Comparison of ENCODE assay signal across 8 cellular contexts in the genomic region with DNA sequence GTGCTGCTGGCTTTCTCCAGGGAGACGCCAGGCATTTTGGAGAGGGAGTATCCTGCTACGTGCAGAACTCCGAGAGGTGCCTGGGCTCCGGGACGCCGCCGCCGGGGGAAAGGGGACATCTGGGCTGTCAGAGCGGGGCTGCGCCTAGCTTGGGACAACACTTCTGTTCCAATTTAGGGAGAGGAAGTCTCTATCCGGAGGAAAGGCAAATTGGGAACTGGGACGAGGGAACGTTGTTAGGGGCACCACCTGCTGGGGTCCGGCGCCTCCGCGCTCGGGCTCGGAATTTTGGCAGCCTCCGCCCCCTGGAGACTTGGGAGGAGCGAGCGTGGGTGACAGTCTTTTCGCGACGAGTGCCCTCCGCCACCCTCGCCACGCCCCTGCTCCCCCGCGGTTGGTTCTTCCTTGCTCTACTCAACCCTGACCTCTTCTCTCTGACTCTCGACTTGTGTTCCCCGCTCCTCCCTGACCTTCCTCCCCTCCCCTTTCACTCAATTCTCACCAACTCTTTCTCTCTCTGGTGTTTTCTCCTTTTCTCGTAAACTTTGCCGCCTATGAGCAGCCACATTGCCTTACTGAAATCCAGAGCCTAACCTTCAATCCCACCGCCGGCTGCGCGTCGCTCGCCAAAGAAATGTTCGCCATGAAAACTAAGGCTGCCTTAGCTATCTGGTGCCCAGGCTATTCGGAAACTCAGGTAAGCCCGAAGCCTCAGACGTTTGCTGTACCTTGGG. TPM values are rescaled to one million over a fixed set of nuclear protein-coding genes. Genes with fewer than 3 reads are reported as not detected.
A peak's percentile ranks its signal among the peaks of the same experiment; 100 is the strongest.
DNase-seq lines count a peak whose midpoint lies in the region; ATAC-seq and TF ChIP-seq lines count a peak whose summit lies in the region.

No MANE protein-coding gene starts in this region.

- BruUV-seq in mammary epithelial cell (replicated peaks; lab: Mats Ljungman, UMichigan) = no TSS peak

- H3K36me3 ChIP-seq in mammary epithelial cell (ENCODE audit: insufficient read depth, low read length) = no peaks in the 10 kb centered on the region

- no peaks in the 10 kb centered on the region for H4K20me1 ChIP-seq in mammary epithelial cell (ENCODE audit: insufficient read depth, low read length)

- intact Hi-C loops in mammary epithelial cell (cut with micrococcal nuclease) = loop anchor here (5.0 kb wide), 1 partner anchor 171 kb away; no protein-coding TSS in a partner anchor

- no peaks in the 10 kb centered on the region for H3K79me2 ChIP-seq in mammary epithelial cell (ENCODE audit: insufficient read depth, low read length)

- dilution Hi-C loops in mammary epithelial cell (cut with HindIII; ENCODE audit: low sequenced_read_pairs) = no loop called here

- ATAC-seq in GM21723 (IDR thresholded peaks at IDR 0.05; ENCODE audit: unreplicated experiment) = peak; percentile 90

- peak overlapping the region; percentile 92 for H3K4me2 ChIP-seq in mammary epithelial cell (ENCODE audit: insufficient read depth, low read depth, low read length)

- peak; percentile 42 for DNase-seq in Caki2 (ENCODE audit: low read depth)
- DNase-seq in Kasumi-1 (lab: John Stamatoyannopoulos, UW) = peak; percentile 93 to 95
- peak; percentile 48 for DNase-seq in UCSD-AML1 (lab: John Stamatoyannopoulos, UW; ENCODE audit: unreplicated experiment)
- DNase-seq in mammary epithelial cell = peak; percentile 41
- peak; percentile 53 for DNase-seq in kidney tubule cell (ENCODE audit: low spot score)
- peak; percentile 61 for DNase-seq in stimulated activated CD4-positive, alpha-beta T cell treated with anti-CD3 and anti-CD28 coated beads, Interleukin-2, amount 100 ng/mL, for 4 hours (ENCODE audit: low read depth)
- no peak for DNase-seq in DMS153 (lab: John Stamatoyannopoulos, UW)

- no peak overlapping the region for H3K27ac ChIP-seq in mammary epithelial cell (ENCODE audit: insufficient read depth, low read depth, low read length)

- H3K4me1 ChIP-seq in mammary epithelial cell (ENCODE audit: insufficient read depth, low read length) = peaks cover 22% of the 10 kb centered on the region

- in situ Hi-C loops in Caki2 (cut with HindIII; ENCODE audit: low pct_unique_long_range_greater_than_20kb, low sequenced_read_pairs) = no loop called here
- in situ Hi-C loops in mammary epithelial cell (cut with MboI; ENCODE audit: low sequenced_read_pairs in 2 of 2) = no loop called here

- no peaks in the 10 kb centered on the region for H3K9me3 ChIP-seq in mammary epithelial cell (replicated peaks; ENCODE audit: insufficient read depth, low read length)

- peak in 1 of 2 donors; percentile 29 for TF ChIP-seq CTCF in mammary epithelial cell (conservative IDR thresholded peaks at IDR 0.05 in 1 of 2, IDR thresholded peaks at IDR 0.05 in 1 of 2; ENCODE audit: extremely low read depth in 1 of 2, insufficient read depth in 1 of 2, low read depth in 1 of 2, low read length in 2 of 2)

- H3K4me3 ChIP-seq in mammary epithelial cell (replicated peaks in 1 of 3; ENCODE audit: insufficient read depth in 1 of 3, low read depth in 2 of 3, low read length in 3 of 3) = peak overlapping the region; percentile 64 to 93 (median 66)

- H3K27me3 ChIP-seq in mammary epithelial cell (ENCODE audit: insufficient read depth, low read length) = peaks cover 4% of the 10 kb centered on the region

- CTCF ChIA-PET in mammary epithelial cell (lab: Charles Lee; ENCODE audit: low non-redundant PET) = no interaction called here

- 4% methylated on average over 34 of the region's 44 CpGs for WGBS in mammary epithelial cell (ENCODE audit: low coverage, missing lambda C conversion rate)

- H3K9ac ChIP-seq in mammary epithelial cell (ENCODE audit: insufficient read depth, low read length) = peak overlapping the region; percentile 62

- H2AFZ ChIP-seq in mammary epithelial cell (ENCODE audit: low read depth, low read length) = peak overlapping the region; percentile 99

RNA-seq across cellular contexts. Expression of a gene that starts 1.6 kb away (rescaled TPM):
- total RNA-seq in Caki2 (2014; rRNA removed; shearing (Covaris generic); ENCODE audit: low replicate concordance) = not detected in 2 replicates
- total RNA-seq in mammary epithelial cell = 1 to 10 TPM; 1.0 to 6.2 TPM
- 0.58 TPM for polyA plus RNA-seq in mammary epithelial cell
- 2.8 TPM for polyA minus RNA-seq in mammary epithelial cell

RNA-seq across cellular contexts. Expression of a gene that starts 19.0 kb away (rescaled TPM):
- total RNA-seq in Caki2 (2014; rRNA removed; shearing (Covaris generic); ENCODE audit: low replicate concordance) = 29.2 and 33.2 TPM in 2 replicates
- total RNA-seq in mammary epithelial cell = 10 to 100 TPM; 45.5 to 67.2 TPM
- 21.3 TPM for polyA plus RNA-seq in mammary epithelial cell
- polyA minus RNA-seq in mammary epithelial cell = 55.6 TPM
